In genomic region chr14:66045572-66046021, GRCh38 we compare ENCODE assay signal across 14 cellular contexts.
A peak's percentile ranks its signal among the peaks of the same experiment; 100 is the strongest.
DNase-seq lines count a peak whose midpoint lies in the region; ATAC-seq and TF ChIP-seq lines count a peak whose summit lies in the region.
"Had no signal": no experiment of that assay in that cellular context is flagged by ENCODE, and none has a peak within 500 bp of the region (broad histone marks: within the 10 kb centered on the region; RNA-seq: fewer than 3 reads in every experiment).

No MANE protein-coding gene starts in this region.

- H3K36me3 Mint-ChIP-seq in nephron (ENCODE audit: low read depth) = no peaks in the 10 kb centered on the region

- H3K27ac ChIP-seq in caudate nucleus (ENCODE audit: low read depth, low read length) = no peak overlapping the region
- H3K27ac ChIP-seq: pancreas had no signal

- H3K4me3 Mint-ChIP-seq in nephron = no peak overlapping the region
- H3K4me3 Mint-ChIP-seq: activated T-cell treated with anti-CD3 and anti-CD28 coated beads, Interleukin-2, amount 50 U/mL, for 72 hours had no signal

- peaks cover 12% of the 10 kb centered on the region for H3K4me1 Mint-ChIP-seq in nephron

- peak overlapping the region; percentile 39 to 75 (median 74) for H3K27ac Mint-ChIP-seq in nephron
- H3K27ac Mint-ChIP-seq: activated T-cell treated with anti-CD3 and anti-CD28 coated beads, Interleukin-2, amount 50 U/mL, for 72 hours had no signal

- ATAC-seq in esophagus mucosa (peak; percentile 26), GM18873 (IDR thresholded peaks at IDR 0.05; ENCODE audit: low FRiP score, unreplicated experiment) (no peak)
- ATAC-seq in stimulated activated naive CD8-positive, alpha-beta T cell treated with anti-CD3 and anti-CD28 coated beads, Interleukin-15, Interleukin-2, amounts not matched to agents 100 U/mL and 50 U/mL, for 24 hours = no peak
- ATAC-seq: activated T-cell treated with anti-CD3 and anti-CD28 coated beads, Interleukin-2, amount 50 U/mL, for 72 hours; pancreas had no signal

- H3K9me3 Mint-ChIP-seq in nephron = no peaks in the 10 kb centered on the region

- TF ChIP-seq CTCF in nephron (IDR thresholded peaks at IDR 0.05; ENCODE audit: unreplicated experiment in 3 of 3) = no peak

- H3K27me3 Mint-ChIP-seq in nephron (ENCODE audit: low read depth) = no peaks in the 10 kb centered on the region

- DNase-seq in Daoy (ENCODE audit: low read depth) (peak; percentile 71), NCI-H82 treated with DMSO at 0.1 percent for 48 hours (lab: John Stamatoyannopoulos, UW; ENCODE audit: unreplicated experiment) (peak; percentile 38), DMS 273 treated with DMSO at 0.1 percent for 48 hours (lab: John Stamatoyannopoulos, UW) (no peak), caudate nucleus (lab: John Stamatoyannopoulos, UW) (no peak)
- DNase-seq in stimulated activated naive CD8-positive, alpha-beta T cell treated with anti-CD3 and anti-CD28 coated beads, Interleukin-15, Interleukin-2, amounts not matched to agents 100 U/mL and 50 U/mL, for 24 hours = no peak
- DNase-seq: activated CD4-positive, alpha-beta T cell treated with anti-CD3 and anti-CD28 coated beads for 4 hours; activated T-cell treated with anti-CD3 and anti-CD28 coated beads, Interleukin-2, amount 50 U/mL, for 72 hours; NCI-H1417 treated with DMSO at 0.1 percent for 48 hours; pancreas; stimulated activated CD4-positive, alpha-beta T cell treated with anti-CD3 and anti-CD28 coated beads, Interleukin-2, amount 100 ng/mL, for 24 hours; SW 1271 had no signal

Comparison
In these comparisons a context has a peak if more than half of its experiments do, and no peak if none do; other contexts are left out.
1. DNase-seq: peak in Daoy (single experiment) and NCI-H82 treated with DMSO at 0.1 percent for 48 hours (single experiment); none in stimulated activated naive CD8-positive, alpha-beta T cell treated with anti-CD3 and anti-CD28 coated beads, Interleukin-15, Interleukin-2, amounts not matched to agents 100 U/mL and 50 U/mL, for 24 hours (single experiment), DMS 273 treated with DMSO at 0.1 percent for 48 hours (single experiment) and caudate nucleus (0 of 61).